In genomic region chr18:77059294-77059916, GRCh38 we compare ENCODE assay signal across 7 cellular contexts.
DNase-seq lines count a peak whose midpoint lies in the region; FAIRE-seq and TF ChIP-seq lines count a peak whose summit lies in the region.

No MANE protein-coding gene starts in this region.

- H3K4me3 ChIP-seq in HEK293 (ENCODE audit: low read depth, low read length) (no peak overlapping the region), OCI-LY7 (ENCODE audit: low read depth, low read length, poor library complexity, severe bottlenecking) (no peak overlapping the region), bronchial epithelial cell (ENCODE audit: low read depth, low read length) (no peak overlapping the region)

- H3K36me3 ChIP-seq in HEK293 (ENCODE audit: control insufficient read depth in 2 of 2, insufficient read depth in 1 of 2, low read length in 2 of 2) (peaks cover 3% of the 10 kb centered on the region in 2 experiments; a peak in 2 of 3 replicates), OCI-LY7 (ENCODE audit: insufficient read depth, low read length) (peaks cover 10% of the 10 kb centered on the region), bronchial epithelial cell (ENCODE audit: control insufficient read depth, insufficient read depth, low read length) (peaks cover 1% of the 10 kb centered on the region)

- no peak overlapping the region for H3K4me2 ChIP-seq in OCI-LY7 (ENCODE audit: low read length)

- intact Hi-C loops in OCI-LY7 (cut with micrococcal nuclease; ENCODE audit: unreplicated experiment): no loop called here

- no peaks in the 10 kb centered on the region for H3K9me3 ChIP-seq in HEK293 (ENCODE audit: control insufficient read depth, insufficient read depth, low read depth, low read length)
- H3K9me3 ChIP-seq in OCI-LY7 (ENCODE audit: low read length): no peaks in the 10 kb centered on the region

- peaks cover 36% of the 10 kb centered on the region for H3K4me1 Mint-ChIP-seq in mesothelial cell of epicardium

- H3K4me3 Mint-ChIP-seq in mesothelial cell of epicardium: no peak overlapping the region

- H3K36me3 Mint-ChIP-seq in mesothelial cell of epicardium: no peaks in the 10 kb centered on the region

- no peak for TF ChIP-seq CTCF in HEK293 (tag by site-specific recombination; IDR thresholded peaks at IDR 0.05)
- TF ChIP-seq CTCF in OCI-LY7 (conservative IDR thresholded peaks at IDR 0.05; ENCODE audit: low read length): peak; percentile 67
- TF ChIP-seq CTCF in bronchial epithelial cell (IDR thresholded peaks at IDR 0.05; ENCODE audit: insufficient read depth, low read length, severe bottlenecking): peak; percentile 43
- TF ChIP-seq CTCF in mesothelial cell of epicardium (IDR thresholded peaks at IDR 0.05; ENCODE audit: unreplicated experiment): peak; percentile 70

- CTCF ChIA-PET in HEK293 (lab: Yijun Ruan, JAX) (interaction anchor here (0.7 kb wide), 2 partner anchors 9 to 40 kb away, joined by 3 read pairs; no protein-coding TSS in a partner anchor), OCI-LY7 (lab: Charles Lee; ENCODE audit: unreplicated experiment) (no interaction called here)

- no peak overlapping the region for H3K27ac Mint-ChIP-seq in mesothelial cell of epicardium

- H3K9me3 Mint-ChIP-seq in mesothelial cell of epicardium: no peaks in the 10 kb centered on the region

- DNase-seq in DMS114 treated with DMSO at 0.1 percent for 48 hours (lab: John Stamatoyannopoulos, UW; ENCODE audit: unreplicated experiment): peak; percentile 21
- peak; percentile 55 for DNase-seq in OCI-LY7 (ENCODE audit: low spot score)
- DNase-seq in bronchial epithelial cell (ENCODE audit: low read depth): peak; percentile 58
- DNase-seq in mesothelial cell of epicardium (ENCODE audit: low spot score in 2 of 2, unreplicated experiment in 2 of 2): no peak
- no peak for DNase-seq in ecto neural progenitor cell (ENCODE audit: low spot score)
- no peak for DNase-seq in NCI-H128 (lab: John Stamatoyannopoulos, UW; ENCODE audit: unreplicated experiment)

- POLR2A ChIA-PET in HEK293 (lab: Yijun Ruan, JAX): no interaction called here
- POLR2A ChIA-PET in OCI-LY7 (lab: Charles Lee): no interaction called here

- no peaks in the 10 kb centered on the region for H3K27me3 ChIP-seq in bronchial epithelial cell (ENCODE audit: control insufficient read depth, insufficient read depth, low read length)

- H3K27ac ChIP-seq in HEK293 (ENCODE audit: extremely low read depth, low read depth, low read length) (no peak overlapping the region), OCI-LY7 (ENCODE audit: low read depth, low read length, poor library complexity, severe bottlenecking) (no peak overlapping the region)

- FAIRE-seq in bronchial epithelial cell (lab: Jason Lieb, UNC): no peak

- H3K4me1 ChIP-seq in HEK293 (ENCODE audit: control insufficient read depth, insufficient read depth, low read length) (peaks cover 19% of the 10 kb centered on the region), OCI-LY7 (ENCODE audit: insufficient read depth, low read length, poor library complexity, severe bottlenecking) (peaks cover 65% of the 10 kb centered on the region)

- no peaks in the 10 kb centered on the region for H4K20me1 ChIP-seq in OCI-LY7 (ENCODE audit: insufficient read depth, low read length)

- no peaks in the 10 kb centered on the region for H3K9me2 ChIP-seq in OCI-LY7 (ENCODE audit: insufficient read depth, low read length)

- H3K27me3 Mint-ChIP-seq in mesothelial cell of epicardium (ENCODE audit: low read depth): no peaks in the 10 kb centered on the region

- H3K79me2 ChIP-seq in OCI-LY7 (ENCODE audit: insufficient read depth, low read depth, low read length): no peaks in the 10 kb centered on the region

- no TSS peak for BruUV-seq in OCI-LY7 (replicated peaks; lab: Mats Ljungman, UMichigan)

- no peak overlapping the region for H2AFZ ChIP-seq in OCI-LY7 (ENCODE audit: low read length)

TF ChIP-seq in HEK293, 187 proteins besides CTCF, POLR2A, EP300 and RAD21:
- TF ChIP-seq ZNF654 (tag by site-specific recombination; IDR thresholded peaks at IDR 0.05; ENCODE audit: low read depth): peak; percentile 29
- TF ChIP-seq ZNF214 (tag by site-specific recombination; IDR thresholded peaks at IDR 0.05; ENCODE audit: borderline replicate concordance): no peak
- no peak for TF ChIP-seq ZNF114 (tag by site-specific recombination; IDR thresholded peaks at IDR 0.05)
- no peak for TF ChIP-seq ZBTB17 (tag by site-specific recombination; IDR thresholded peaks at IDR 0.05)
- TF ChIP-seq KLF9 (tag by site-specific recombination; IDR thresholded peaks at IDR 0.05; ENCODE audit: low read depth): 0 out of 2 replicates have a peak, but pooled peaks have one; percentile 19

Comparison
In these comparisons a context has a peak if more than half of its experiments do, and no peak if none do; other contexts are left out.
1. DNase-seq: peak in DMS114 treated with DMSO at 0.1 percent for 48 hours (single experiment), OCI-LY7 (single experiment) and bronchial epithelial cell (single experiment); none in mesothelial cell of epicardium (0 of 2), ecto neural progenitor cell (single experiment) and NCI-H128 (single experiment).